In the genomic region with DNA sequence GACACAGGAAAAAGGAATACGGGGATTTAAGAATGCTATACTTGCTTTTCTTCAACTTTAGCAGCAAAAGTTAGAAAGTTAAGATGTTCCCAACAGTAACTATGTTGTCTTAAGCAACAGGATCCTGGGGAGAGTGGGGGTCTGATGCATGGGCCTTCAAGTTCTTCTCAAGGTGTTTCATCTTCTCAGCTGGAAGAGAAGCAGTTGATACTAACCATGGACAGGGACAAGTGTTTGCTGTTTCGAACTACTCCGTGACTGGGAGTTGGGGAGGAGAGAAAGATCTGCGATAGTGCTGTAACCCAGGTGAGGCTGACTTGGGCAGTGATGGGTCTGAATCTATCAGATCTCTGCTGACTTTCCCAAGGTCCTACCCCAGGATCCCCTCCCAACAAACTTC, we compare ENCODE assay signal across 1 cellular context.
TF ChIP-seq lines count a peak whose summit lies in the region.

No MANE protein-coding gene starts in this region.

TF ChIP-seq in GM23338, 12 proteins besides CTCF, POLR2A, EP300 and RAD21 (continued from another document):
- no peak for TF ChIP-seq ZNF114 (CRISPR knock-in tag; IDR thresholded peaks at IDR 0.05)
- TF ChIP-seq NANOG (IDR thresholded peaks at IDR 0.05; ENCODE audit: borderline replicate concordance): no peak
